Comparison of ENCODE assay signal across 1 cellular context in genomic region chr16:58012481-58012880, GRCh38.
TF ChIP-seq lines count a peak whose summit lies in the region.

No MANE protein-coding gene starts in this region.

TF ChIP-seq in IMR-90, 13 proteins besides CTCF, POLR2A, EP300 and RAD21:
- TF ChIP-seq RCOR1 (IDR thresholded peaks at IDR 0.05; ENCODE audit: insufficient replicate concordance, low read length) = no peak
- no peak for TF ChIP-seq MXI1 (IDR thresholded peaks at IDR 0.05; ENCODE audit: borderline replicate concordance, low read depth, low read length)
- no peak for TF ChIP-seq CEBPB (IDR thresholded peaks at IDR 0.05; ENCODE audit: low read depth, low read length)
- TF ChIP-seq CHD1 (IDR thresholded peaks at IDR 0.05; ENCODE audit: low read depth, low read length) = no peak
- TF ChIP-seq FOS (IDR thresholded peaks at IDR 0.05; ENCODE audit: low read depth, low read length) = no peak
- TF ChIP-seq BHLHE40 (IDR thresholded peaks at IDR 0.05; ENCODE audit: low read depth, low read length) = no peak
- no peak for TF ChIP-seq MAFK (IDR thresholded peaks at IDR 0.05; ENCODE audit: low read depth, low read length)
- TF ChIP-seq SMC3 (IDR thresholded peaks at IDR 0.05; ENCODE audit: low read depth, low read length) = no peak
- no peak for TF ChIP-seq ELK1 (IDR thresholded peaks at IDR 0.05; ENCODE audit: borderline replicate concordance, low read depth, low read length)
- no peak for TF ChIP-seq NFE2L2 (IDR thresholded peaks at IDR 0.05; ENCODE audit: low read depth, low read length)
- TF ChIP-seq, protein P1, sequence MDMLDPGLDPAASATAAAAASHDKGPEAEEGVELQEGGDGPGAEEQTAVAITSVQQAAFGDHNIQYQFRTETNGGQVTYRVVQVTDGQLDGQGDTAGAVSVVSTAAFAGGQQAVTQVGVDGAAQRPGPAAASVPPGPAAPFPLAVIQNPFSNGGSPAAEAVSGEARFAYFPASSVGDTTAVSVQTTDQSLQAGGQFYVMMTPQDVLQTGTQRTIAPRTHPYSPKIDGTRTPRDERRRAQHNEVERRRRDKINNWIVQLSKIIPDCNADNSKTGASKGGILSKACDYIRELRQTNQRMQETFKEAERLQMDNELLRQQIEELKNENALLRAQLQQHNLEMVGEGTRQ (IDR thresholded peaks at IDR 0.05; ENCODE audit: low read depth, low read length) = no peak
- no peak for TF ChIP-seq RFX5 (IDR thresholded peaks at IDR 0.05; ENCODE audit: low read depth, low read length)
- no peak for TF ChIP-seq MAZ (IDR thresholded peaks at IDR 0.05; ENCODE audit: borderline replicate concordance, low read depth, low read length)
